8 cellular contexts compared by ENCODE assay signal in the genomic region with DNA sequence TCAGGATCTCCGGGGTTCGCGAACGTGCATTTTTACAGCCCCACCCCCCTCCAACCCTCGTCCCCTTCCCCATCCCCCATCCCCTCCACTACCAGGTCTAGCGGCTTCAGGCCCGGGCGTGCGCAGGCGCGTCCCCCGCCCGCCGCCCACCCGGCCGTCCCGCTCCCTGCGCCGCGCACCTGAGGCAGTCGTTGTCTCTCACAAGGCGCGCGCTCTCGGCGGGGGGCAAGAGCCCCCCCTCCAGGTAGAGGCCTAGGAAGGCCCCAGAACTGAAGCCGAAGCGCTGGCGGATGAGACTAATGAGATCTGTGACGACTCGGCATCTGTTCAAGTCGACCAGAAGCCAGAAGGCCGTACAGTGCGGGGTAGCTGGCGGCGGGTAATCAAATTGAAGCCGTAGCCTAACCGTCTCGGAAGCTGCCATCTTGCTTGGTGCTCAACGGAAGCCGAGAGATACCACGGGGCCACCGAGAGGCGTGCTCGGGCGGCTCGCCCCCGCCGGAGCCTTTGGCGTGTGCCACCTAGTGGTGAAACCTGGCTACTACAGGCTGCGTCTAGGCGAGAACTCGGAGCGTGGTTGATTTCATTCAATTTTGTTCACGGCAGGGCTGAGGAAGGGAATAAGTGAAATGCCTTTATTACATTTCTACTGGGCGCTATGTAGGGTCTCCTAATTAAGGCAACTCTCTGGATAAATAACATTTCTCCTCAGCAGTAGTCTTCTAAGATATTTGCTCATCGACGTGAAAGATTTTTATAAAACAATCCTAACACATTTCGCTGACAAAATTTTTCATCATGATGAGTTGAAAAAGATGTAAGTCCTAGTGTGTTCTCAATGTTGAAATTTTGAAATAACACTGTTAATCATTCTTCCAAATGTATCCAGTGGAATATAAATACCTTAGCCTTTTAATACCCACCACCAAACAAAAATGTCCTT. TPM values are rescaled to one million over a fixed set of nuclear protein-coding genes. Genes with fewer than 3 reads are reported as not detected.
A peak's percentile ranks its signal among the peaks of the same experiment; 100 is the strongest.
DNase-seq lines count a peak whose midpoint lies in the region; ATAC-seq and TF ChIP-seq lines count a peak whose summit lies in the region.

A gene with protein sequence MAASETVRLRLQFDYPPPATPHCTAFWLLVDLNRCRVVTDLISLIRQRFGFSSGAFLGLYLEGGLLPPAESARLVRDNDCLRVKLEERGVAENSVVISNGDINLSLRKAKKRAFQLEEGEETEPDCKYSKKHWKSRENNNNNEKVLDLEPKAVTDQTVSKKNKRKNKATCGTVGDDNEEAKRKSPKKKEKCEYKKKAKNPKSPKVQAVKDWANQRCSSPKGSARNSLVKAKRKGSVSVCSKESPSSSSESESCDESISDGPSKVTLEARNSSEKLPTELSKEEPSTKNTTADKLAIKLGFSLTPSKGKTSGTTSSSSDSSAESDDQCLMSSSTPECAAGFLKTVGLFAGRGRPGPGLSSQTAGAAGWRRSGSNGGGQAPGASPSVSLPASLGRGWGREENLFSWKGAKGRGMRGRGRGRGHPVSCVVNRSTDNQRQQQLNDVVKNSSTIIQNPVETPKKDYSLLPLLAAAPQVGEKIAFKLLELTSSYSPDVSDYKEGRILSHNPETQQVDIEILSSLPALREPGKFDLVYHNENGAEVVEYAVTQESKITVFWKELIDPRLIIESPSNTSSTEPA (minus strand): TSS at position 455 of the 943 bp plus-strand sequence. CDS start 31 bp downstream, at position 424.

- H3K9me3 ChIP-seq in GM23248 (ENCODE audit: low read depth) = no peaks in the 10 kb centered on the region
- H3K9me3 ChIP-seq in fibroblast of lung (ENCODE audit: control insufficient read depth, insufficient read depth, low read depth, low read length) = no peaks in the 10 kb centered on the region

- H3K4me1 Mint-ChIP-seq in activated T-helper 1 cell treated with anti-CD3 and anti-CD28 coated beads, Interleukin-12 subunit alpha, Interleukin-12 subunit beta, Interleukin-2, Interleukin-4 antibody, amounts not matched to agents 30 ng/mL and 10 ng/mL and 1 ng/mL, durations not matched to agents 14 hours and 24 hours and 36 hours (ENCODE audit: low read depth) = peaks cover 22% of the 10 kb centered on the region
- H3K4me1 Mint-ChIP-seq in natural killer cell treated with Interleukin-12 subunit alpha and Interleukin-12 subunit beta and Interleukin-15 and Interleukin-18, amount 100 ng/mL, for 72 hours (ENCODE audit: low read depth in 2 of 2) = peaks cover 9 to 18% of the 10 kb centered on the region in 2 donors

- in situ Hi-C loops in GM23248 (cut with MboI) = no loop called here

- H3K36me3 ChIP-seq in GM23248 (ENCODE audit: low read depth) (no peaks in the 10 kb centered on the region), fibroblast of lung (ENCODE audit: control insufficient read depth, insufficient read depth, low read length) (no peaks in the 10 kb centered on the region)

- peaks cover 2% of the 10 kb centered on the region for H3K36me3 Mint-ChIP-seq in activated T-helper 1 cell treated with anti-CD3 and anti-CD28 coated beads, Interleukin-12 subunit alpha, Interleukin-12 subunit beta, Interleukin-2, Interleukin-4 antibody, amounts not matched to agents 30 ng/mL and 10 ng/mL and 1 ng/mL, durations not matched to agents 14 hours and 24 hours and 36 hours (ENCODE audit: low read depth)
- no peaks in the 10 kb centered on the region for H3K36me3 Mint-ChIP-seq in natural killer cell treated with Interleukin-12 subunit alpha and Interleukin-12 subunit beta and Interleukin-15 and Interleukin-18, amount 100 ng/mL, for 72 hours

- peak within 1 kb of the TSS; percentile 84 for H3K27ac Mint-ChIP-seq in activated T-helper 1 cell treated with anti-CD3 and anti-CD28 coated beads, Interleukin-12 subunit alpha, Interleukin-12 subunit beta, Interleukin-2, Interleukin-4 antibody, amounts not matched to agents 30 ng/mL and 10 ng/mL and 1 ng/mL, durations not matched to agents 14 hours and 24 hours and 36 hours
- peak within 1 kb of the TSS; percentile 50 to 66 for H3K27ac Mint-ChIP-seq in natural killer cell treated with Interleukin-12 subunit alpha and Interleukin-12 subunit beta and Interleukin-15 and Interleukin-18, amount 100 ng/mL, for 72 hours

- peak within 1 kb of the TSS; percentile 87 for H3K4me2 ChIP-seq in GM23248 (ENCODE audit: unreplicated experiment)
- H3K4me2 ChIP-seq in fibroblast of lung (ENCODE audit: extremely low read depth, insufficient read depth, low read length) = peak within 1 kb of the TSS; percentile 57

- H3K27me3 Mint-ChIP-seq in activated T-helper 1 cell treated with anti-CD3 and anti-CD28 coated beads, Interleukin-12 subunit alpha, Interleukin-12 subunit beta, Interleukin-2, Interleukin-4 antibody, amounts not matched to agents 30 ng/mL and 10 ng/mL and 1 ng/mL, durations not matched to agents 14 hours and 24 hours and 36 hours (ENCODE audit: insufficient read depth) = no peaks in the 10 kb centered on the region
- no peaks in the 10 kb centered on the region for H3K27me3 Mint-ChIP-seq in natural killer cell treated with Interleukin-12 subunit alpha and Interleukin-12 subunit beta and Interleukin-15 and Interleukin-18, amount 100 ng/mL, for 72 hours

- peak; percentile 89 for DNase-seq in EL
- peak; percentile 96 for DNase-seq in GM23248
- peak; percentile 87 to 93 for DNase-seq in Kasumi-1 (lab: John Stamatoyannopoulos, UW)
- peak; percentile 92 for DNase-seq in RKO (ENCODE audit: low spot score)
- peak; percentile 89 for DNase-seq in activated T-helper 1 cell treated with anti-CD3 and anti-CD28 coated beads, Interleukin-12 subunit alpha, Interleukin-12 subunit beta, Interleukin-2, Interleukin-4 antibody, amounts not matched to agents 30 ng/mL and 10 ng/mL and 1 ng/mL, durations not matched to agents 14 hours and 24 hours and 36 hours (ENCODE audit: low spot score)
- DNase-seq in fibroblast of lung (ENCODE audit: low read depth in 2 of 2) = peak; percentile 88 to 91
- peak; percentile 94 for DNase-seq in natural killer cell treated with Interleukin-12 subunit alpha and Interleukin-12 subunit beta and Interleukin-15 and Interleukin-18, amount 100 ng/mL, for 72 hours (ENCODE audit: low spot score)
- peak; percentile 97 for DNase-seq in stimulated activated naive CD8-positive, alpha-beta T cell treated with anti-CD3 and anti-CD28 coated beads, Interleukin-15, Interleukin-2, amounts not matched to agents 100 U/mL and 50 U/mL, for 24 hours

- H3K9me3 Mint-ChIP-seq in activated T-helper 1 cell treated with anti-CD3 and anti-CD28 coated beads, Interleukin-12 subunit alpha, Interleukin-12 subunit beta, Interleukin-2, Interleukin-4 antibody, amounts not matched to agents 30 ng/mL and 10 ng/mL and 1 ng/mL, durations not matched to agents 14 hours and 24 hours and 36 hours = no peaks in the 10 kb centered on the region
- no peaks in the 10 kb centered on the region for H3K9me3 Mint-ChIP-seq in natural killer cell treated with Interleukin-12 subunit alpha and Interleukin-12 subunit beta and Interleukin-15 and Interleukin-18, amount 100 ng/mL, for 72 hours

- H2AFZ ChIP-seq in GM23248 (peak within 1 kb of the TSS; percentile 97), fibroblast of lung (ENCODE audit: low read length) (peak within 1 kb of the TSS; percentile 95)

- no peaks in the 10 kb centered on the region for H3F3A ChIP-seq in GM23248 (ENCODE audit: insufficient read depth)

- intact Hi-C loops in activated T-helper 1 cell treated with anti-CD3 and anti-CD28 coated beads, Interleukin-12 subunit alpha, Interleukin-12 subunit beta, Interleukin-2, Interleukin-4 antibody, amounts not matched to agents 30 ng/mL and 10 ng/mL and 1 ng/mL, durations not matched to agents 14 hours and 24 hours and 36 hours (cut with micrococcal nuclease) = loop anchor here (1.0 to 5.0 kb wide), 7 partner anchors 17 to 369 kb away; a partner anchor contains a TSS

- peak within 1 kb of the TSS; percentile 82 for H3K4me3 Mint-ChIP-seq in activated T-helper 1 cell treated with anti-CD3 and anti-CD28 coated beads, Interleukin-12 subunit alpha, Interleukin-12 subunit beta, Interleukin-2, Interleukin-4 antibody, amounts not matched to agents 30 ng/mL and 10 ng/mL and 1 ng/mL, durations not matched to agents 14 hours and 24 hours and 36 hours
- H3K4me3 Mint-ChIP-seq in natural killer cell treated with Interleukin-12 subunit alpha and Interleukin-12 subunit beta and Interleukin-15 and Interleukin-18, amount 100 ng/mL, for 72 hours = peak within 1 kb of the TSS; percentile 73

- peak within 1 kb of the TSS; percentile 83 for H3K27ac ChIP-seq in GM23248
- peak within 1 kb of the TSS; percentile 93 for H3K27ac ChIP-seq in fibroblast of lung (ENCODE audit: insufficient read depth, low read length)

- H3K27me3 ChIP-seq in GM23248 (replicated peaks; ENCODE audit: insufficient read depth) (no peaks in the 10 kb centered on the region), fibroblast of lung (ENCODE audit: control insufficient read depth, insufficient read depth, low read length) (no peaks in the 10 kb centered on the region)

- TF ChIP-seq CTCF in fibroblast of lung (conservative IDR thresholded peaks at IDR 0.05 in 1 of 2, IDR thresholded peaks at IDR 0.05 in 1 of 2; ENCODE audit: low read depth in 1 of 2, low read length in 2 of 2) = peak; percentile 91 to 98

- 3% methylated on average over 53 of the region's 59 CpGs for WGBS in GM23248 (ENCODE audit: low coverage in 1 of 2, low lambda C conversion rate in 2 of 2, missing lambda C conversion rate in 2 of 2), 2 experiments

- no peaks in the 10 kb centered on the region for H4K20me1 ChIP-seq in GM23248 (ENCODE audit: insufficient read depth)
- H4K20me1 ChIP-seq in fibroblast of lung (ENCODE audit: control insufficient read depth, extremely low read depth, insufficient read depth, low read length) = no peaks in the 10 kb centered on the region

- H3K4me3 ChIP-seq in GM23248 = peak within 1 kb of the TSS; percentile 98
- H3K4me3 ChIP-seq in fibroblast of lung (replicated peaks in 1 of 4; ENCODE audit: control extremely low read depth in 1 of 4, insufficient read depth in 1 of 4, low read depth in 3 of 4, low read length in 4 of 4) = peak within 1 kb of the TSS; percentile 79 to 92 (median 90)

- H3K9ac ChIP-seq in GM23248 (peak within 1 kb of the TSS; percentile 98), fibroblast of lung (ENCODE audit: insufficient read depth, low read length) (peak within 1 kb of the TSS; percentile 96)

- peaks cover 49% of the 10 kb centered on the region for H3K79me2 ChIP-seq in GM23248 (ENCODE audit: insufficient read depth)
- H3K79me2 ChIP-seq in fibroblast of lung (ENCODE audit: control insufficient read depth, insufficient read depth, low read length) = peaks cover 32% of the 10 kb centered on the region

- peaks cover 7% of the 10 kb centered on the region; the same call in 1 of the 2 replicates for H3K4me1 ChIP-seq in GM23248 (ENCODE audit: insufficient read depth)
- peaks cover 2% of the 10 kb centered on the region for H3K4me1 ChIP-seq in fibroblast of lung (ENCODE audit: control insufficient read depth, extremely low read depth, insufficient read depth, low read length)

- no peaks in the 10 kb centered on the region for H3K9me2 ChIP-seq in GM23248 (ENCODE audit: insufficient read depth)

- peak; percentile 98 to 99 for ATAC-seq in natural killer cell treated with Interleukin-12 subunit alpha and Interleukin-12 subunit beta and Interleukin-15 and Interleukin-18, amount 100 ng/mL, for 72 hours
- peak; percentile 98 for ATAC-seq in stimulated activated naive CD8-positive, alpha-beta T cell treated with anti-CD3 and anti-CD28 coated beads, Interleukin-15, Interleukin-2, amounts not matched to agents 100 U/mL and 50 U/mL, for 24 hours

RNA-seq across cellular contexts. Expression of the gene that starts here (rescaled TPM):
- 10.7 and 10.9 TPM in 2 replicates for total RNA-seq in GM23248 (2014; rRNA removed; shearing (Covaris generic))
- polyA plus RNA-seq in GM23248 (2016; fragmentation: Nextera tagmentation; extraction: Ambion mirVana) (9.5 and 10.5 TPM in 2 replicates), fibroblast of lung (7.3 and 7.7 TPM in 2 replicates)
- total RNA-seq in activated T-helper 1 cell treated with anti-CD3 and anti-CD28 coated beads, Interleukin-12 subunit alpha, Interleukin-12 subunit beta, Interleukin-2, Interleukin-4 antibody, amounts not matched to agents 30 ng/mL and 10 ng/mL and 1 ng/mL, durations not matched to agents 14 hours and 24 hours and 36 hours = 21.0 and 25.2 TPM in 2 replicates
- total RNA-seq in fibroblast of lung = 11.8 and 12.1 TPM in 2 replicates
- polyA plus RNA-seq in fibroblast of lung (2012) = 9.1 and 10.1 TPM in 2 replicates
- 1.5 and 2.9 TPM in 2 replicates for polyA minus RNA-seq in fibroblast of lung (ENCODE audit: low replicate concordance)
- total RNA-seq in natural killer cell treated with Interleukin-12 subunit alpha and Interleukin-12 subunit beta and Interleukin-15 and Interleukin-18, amount 100 ng/mL, for 72 hours = 10 to 100 TPM; 18.5 to 18.9 TPM

Comparison
In these comparisons a context has a peak if more than half of its experiments do, and no peak if none do; other contexts are left out.
1. Peak in every context shown above with its lines: DNase-seq, ATAC-seq, H3K4me3 ChIP-seq and H3K27ac ChIP-seq.